ENCODE assay signal across 13 cellular contexts in genomic region chr3:32847045-32847444, GRCh38. TPM values are rescaled to one million over a fixed set of nuclear protein-coding genes. Genes with fewer than 3 reads are reported as not detected.
"Had no signal": no experiment of that assay in that cellular context is flagged by ENCODE, and none has a peak within 500 bp of the region (broad histone marks: within the 10 kb centered on the region; RNA-seq: fewer than 3 reads in every experiment).

No MANE protein-coding gene starts in this region.

RNA-seq across cellular contexts. Expression of gene TRIM71, which starts 29.2 kb away (rescaled TPM):
- total RNA-seq: left colon; mucosa of descending colon; myocyte; natural killer cell treated with Interleukin-12 subunit alpha and Interleukin-12 subunit beta and Interleukin-15 and Interleukin-18, amount 100 ng/mL, for 72 hours; osteocyte; posterior vena cava; pulmonary artery endothelial cell; right atrium auricular region; right lobe of liver had no signal
- polyA plus RNA-seq: heart right ventricle; immature natural killer cell; liver; naive thymus-derived CD4-positive, alpha-beta T cell had no signal
